Comparison of ENCODE assay signal across 24 cellular contexts in the genomic region with DNA sequence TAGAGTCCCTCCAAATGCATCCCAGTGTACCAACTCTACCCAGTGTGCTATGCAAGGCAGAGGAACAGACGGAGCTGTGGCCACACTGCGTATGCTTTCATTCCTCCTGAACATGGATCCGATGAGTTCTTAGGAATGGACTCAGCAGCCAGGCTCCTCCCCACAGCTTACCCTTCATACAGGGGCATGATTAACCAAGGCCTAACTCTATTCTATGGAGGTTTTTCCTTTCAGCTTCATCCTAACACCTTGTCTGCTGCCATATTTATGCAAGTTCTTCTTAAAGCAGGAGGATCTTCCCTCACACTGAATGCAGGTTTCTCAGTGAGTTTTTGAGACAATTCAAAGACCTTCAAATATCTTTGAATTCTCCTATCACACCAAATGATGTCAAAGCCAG.
"Had no signal": no experiment of that assay in that cellular context is flagged by ENCODE, and none has a peak within 500 bp of the region (broad histone marks: within the 10 kb centered on the region; RNA-seq: fewer than 3 reads in every experiment).

No MANE protein-coding gene starts in this region.

- H3K4me3 ChIP-seq: left ventricle myocardium inferior, lung, neural progenitor cell, ovary, right atrium auricular region, right lobe of liver, smooth muscle cell, tibial nerve, upper lobe of left lung, vagina had no signal

- H3K27ac Mint-ChIP-seq: mesothelial cell of epicardium; naive B cell; natural killer cell; nephron progenitor cell; neural progenitor cell; progenitor cell of endocrine pancreas; stimulated activated memory B cell treated with anti-CD40 and anti-IgM and Interleukin-4, amounts not matched to agents 10 μg/mL and 1 μg/mL and 100 μg/mL, for 72 hours; stimulated activated naive CD8-positive, alpha-beta T cell treated with anti-CD3 and anti-CD28 coated beads, Interleukin-15, amount 100 ng/mL, for 72 hours had no signal

- H3K27me3 ChIP-seq: neural progenitor cell, ovary, right atrium auricular region, right lobe of liver, upper lobe of left lung, vagina had no signal

- H3K27ac ChIP-seq: neural progenitor cell, ovary, right atrium auricular region, right lobe of liver, tibial nerve, upper lobe of left lung, vagina had no signal

- DNase-seq: left ventricle myocardium inferior; mesendoderm; naive B cell; natural killer cell; nephron progenitor cell; ovary; right lobe of liver; stimulated activated CD4-positive, alpha-beta T cell treated with anti-CD3 and anti-CD28 coated beads, Interleukin-1b, Interleukin-23, amount 100 ng/mL, for 48 hours; stimulated activated CD4-positive, alpha-beta T cell treated with anti-CD3 and anti-CD28 coated beads, Interleukin-2, amount 100 ng/mL, for 48 hours; stimulated activated CD4-positive, alpha-beta T cell treated with anti-CD3 and anti-CD28 coated beads, Interleukin-4, amount 100 ng/mL, for 4 hours; stimulated activated CD8-positive, alpha-beta memory T cell treated with anti-CD3 and anti-CD28 coated beads, Interleukin-4, amount 100 ng/mL, for 48 hours; stimulated activated naive CD4-positive, alpha-beta T cell treated with Interleukin-2 at 50 U/mL for 16 hours; stimulated activated naive CD8-positive, alpha-beta T cell treated with anti-CD3 and anti-CD28 coated beads, Interleukin-15, amount 100 ng/mL, for 72 hours; substantia nigra; upper lobe of left lung had no signal

- H3K4me1 ChIP-seq: right lobe of liver, tibial nerve, upper lobe of left lung, vagina had no signal

- H3K36me3 Mint-ChIP-seq: mesothelial cell of epicardium; naive B cell; natural killer cell; neural progenitor cell; stimulated activated memory B cell treated with anti-CD40 and anti-IgM and Interleukin-4, amounts not matched to agents 10 μg/mL and 1 μg/mL and 100 μg/mL, for 72 hours had no signal

- H3K4me2 ChIP-seq: neural progenitor cell, smooth muscle cell had no signal

- H3K36me3 ChIP-seq: left ventricle myocardium inferior, neural progenitor cell, ovary, right atrium auricular region, right lobe of liver, tibial nerve, upper lobe of left lung, vagina had no signal

- H3K9ac ChIP-seq: neural progenitor cell had no signal

- H3K4me3 Mint-ChIP-seq: mesothelial cell of epicardium; naive B cell; natural killer cell; nephron progenitor cell; neural progenitor cell; stimulated activated memory B cell treated with anti-CD40 and anti-IgM and Interleukin-4, amounts not matched to agents 10 μg/mL and 1 μg/mL and 100 μg/mL, for 72 hours; stimulated activated naive CD8-positive, alpha-beta T cell treated with anti-CD3 and anti-CD28 coated beads, Interleukin-15, amount 100 ng/mL, for 72 hours had no signal

- H3K4me1 Mint-ChIP-seq: naive B cell; natural killer cell; stimulated activated memory B cell treated with anti-CD40 and anti-IgM and Interleukin-4, amounts not matched to agents 10 μg/mL and 1 μg/mL and 100 μg/mL, for 72 hours; stimulated activated naive CD8-positive, alpha-beta T cell treated with anti-CD3 and anti-CD28 coated beads, Interleukin-15, amount 100 ng/mL, for 72 hours had no signal

- H3K9me3 Mint-ChIP-seq: mesothelial cell of epicardium; naive B cell; natural killer cell; nephron progenitor cell; neural progenitor cell; stimulated activated memory B cell treated with anti-CD40 and anti-IgM and Interleukin-4, amounts not matched to agents 10 μg/mL and 1 μg/mL and 100 μg/mL, for 72 hours; stimulated activated naive CD8-positive, alpha-beta T cell treated with anti-CD3 and anti-CD28 coated beads, Interleukin-15, amount 100 ng/mL, for 72 hours had no signal

- H3K27me3 Mint-ChIP-seq: stimulated activated memory B cell treated with anti-CD40 and anti-IgM and Interleukin-4, amounts not matched to agents 10 μg/mL and 1 μg/mL and 100 μg/mL, for 72 hours had no signal

- H3K9me3 ChIP-seq: left ventricle myocardium inferior, ovary, right atrium auricular region, right lobe of liver, tibial nerve, upper lobe of left lung, vagina had no signal

- ATAC-seq: natural killer cell; right lobe of liver; stimulated activated memory B cell treated with anti-CD40 and anti-IgM and Interleukin-4, amounts not matched to agents 10 μg/mL and 1 μg/mL and 100 μg/mL, for 72 hours; stimulated activated naive CD8-positive, alpha-beta T cell treated with anti-CD3 and anti-CD28 coated beads, Interleukin-15, amount 100 ng/mL, for 72 hours had no signal
